8 cellular contexts compared by ENCODE assay signal in the genomic region with DNA sequence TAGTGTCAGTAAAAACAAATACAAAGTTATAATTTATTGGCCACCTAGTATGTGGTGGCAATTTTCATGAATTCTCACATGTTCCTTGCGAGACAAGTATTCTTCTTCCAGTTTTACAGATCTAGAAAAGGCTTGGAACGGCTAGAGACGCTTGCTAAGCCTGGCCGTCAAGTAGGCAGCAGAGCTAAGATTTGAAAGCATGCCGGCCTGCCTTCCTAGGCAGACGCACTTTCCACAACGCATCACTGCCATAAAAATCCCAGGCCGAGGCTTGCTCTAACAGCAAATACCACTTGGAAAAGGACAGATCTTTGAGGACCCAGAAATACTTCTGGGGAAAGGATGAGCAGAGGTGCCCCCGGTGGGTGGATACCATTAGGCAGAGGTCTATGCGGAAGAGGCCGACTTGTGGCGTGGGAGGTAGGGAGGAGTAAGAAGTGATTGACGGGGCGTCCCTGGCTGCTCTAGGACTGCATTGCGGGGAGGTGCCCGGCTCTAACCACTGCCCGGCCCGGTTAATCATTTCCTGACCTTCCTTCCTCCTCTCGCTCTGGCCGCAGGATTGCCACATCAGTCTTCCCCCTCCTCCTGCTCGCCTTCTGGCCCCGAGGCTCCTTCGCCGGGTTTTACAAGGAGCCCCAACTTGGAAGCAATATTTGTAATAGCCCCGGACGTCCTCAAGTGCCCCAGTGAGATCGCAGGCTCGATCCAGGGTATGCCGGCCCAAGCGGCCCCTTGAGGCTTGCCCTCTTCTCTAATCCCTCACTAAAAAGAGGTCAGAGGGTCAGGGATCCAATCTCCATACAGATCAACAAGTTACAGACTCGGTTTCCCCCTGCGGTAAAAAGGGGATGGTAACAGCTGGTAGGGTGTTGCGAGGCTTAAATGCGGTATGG.
DNase-seq lines count a peak whose midpoint lies in the region; ATAC-seq and TF ChIP-seq lines count a peak whose summit lies in the region.

No MANE protein-coding gene starts in this region.

- ATAC-seq in GM19324 (IDR thresholded peaks at IDR 0.05; ENCODE audit: low FRiP score, unreplicated experiment) (peak; percentile 34), HG03460 (IDR thresholded peaks at IDR 0.05; ENCODE audit: unreplicated experiment) (peak; percentile 52)

- H3K36me3 ChIP-seq in adipocyte (ENCODE audit: control insufficient read depth, insufficient read depth, low read length, severe bottlenecking) = no peaks in the 10 kb centered on the region
- H3K36me3 ChIP-seq in rectal smooth muscle tissue (ENCODE audit: control insufficient read depth, insufficient read depth, low read length) = no peaks in the 10 kb centered on the region

- DNase-seq in AG09319 (ENCODE audit: extremely low read depth, low read depth) = peak; percentile 83
- DNase-seq in SW 1271 (lab: John Stamatoyannopoulos, UW) = peak; percentile 82 to 92
- no peak for DNase-seq in adipocyte (ENCODE audit: low read depth)
- DNase-seq in hepatic stellate cell (ENCODE audit: low spot score) = peak; percentile 50
- DNase-seq in cortex of kidney (lab: John Stamatoyannopoulos, UW) = no peak

- H3K4me3 ChIP-seq in adipocyte (ENCODE audit: low read length) = peak overlapping the region; percentile 81
- peak overlapping the region; percentile 57 for H3K4me3 ChIP-seq in rectal smooth muscle tissue (ENCODE audit: low read length)

- H3K4me1 ChIP-seq in adipocyte (ENCODE audit: control insufficient read depth, insufficient read depth, low read length) = peaks cover 56% of the 10 kb centered on the region
- peaks cover 27% of the 10 kb centered on the region for H3K4me1 ChIP-seq in rectal smooth muscle tissue (ENCODE audit: control insufficient read depth, insufficient read depth, low read length)

- peak overlapping the region; percentile 91 for H3K9ac ChIP-seq in adipocyte (ENCODE audit: low read length)
- H3K9ac ChIP-seq in rectal smooth muscle tissue (ENCODE audit: low read length) = peak overlapping the region; percentile 96

- H3K27ac ChIP-seq in rectal smooth muscle tissue (ENCODE audit: low read depth, low read length) = peak overlapping the region; percentile 98

- H3K27me3 ChIP-seq in adipocyte (replicated peaks; ENCODE audit: control insufficient read depth, insufficient read depth, low read length) (no peaks in the 10 kb centered on the region), rectal smooth muscle tissue (ENCODE audit: control insufficient read depth, insufficient read depth, low read length) (no peaks in the 10 kb centered on the region)

- no peak for TF ChIP-seq CTCF in AG09319 (IDR thresholded peaks at IDR 0.05; ENCODE audit: low read depth, low read length)

- no peaks in the 10 kb centered on the region for H3K9me3 ChIP-seq in adipocyte (ENCODE audit: control insufficient read depth, low read length)

Comparison
In these comparisons a context has a peak if more than half of its experiments do, and no peak if none do; other contexts are left out.
1. DNase-seq: peak in AG09319 (single experiment), SW 1271 (2 of 2) and hepatic stellate cell (single experiment); none in adipocyte (single experiment) and cortex of kidney (single experiment).